Comparison of ENCODE assay signal across 2 cellular contexts in the genomic region with DNA sequence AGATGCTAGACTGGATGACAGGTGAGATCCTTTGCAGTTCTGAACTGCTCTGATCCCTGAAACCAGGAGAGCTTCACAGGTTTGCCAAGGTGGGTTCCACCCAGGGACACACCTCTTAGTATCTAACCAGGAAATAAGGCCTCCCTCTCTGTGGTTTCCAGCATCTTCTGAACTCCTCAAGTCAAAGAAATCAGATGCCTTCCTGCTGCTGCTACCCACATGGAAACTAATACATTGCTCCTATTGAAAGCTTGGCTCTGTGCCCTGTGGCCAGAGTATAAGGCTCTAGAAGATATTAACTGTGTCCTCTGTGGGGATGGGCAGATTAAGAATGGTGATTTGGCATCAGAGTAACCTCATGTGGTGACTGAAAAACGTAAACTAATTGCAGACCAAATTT.
A peak's percentile ranks its signal among the peaks of the same experiment; 100 is the strongest.
TF ChIP-seq lines count a peak whose summit lies in the region.

No MANE protein-coding gene starts in this region.

TF ChIP-seq in SK-N-SH, 30 proteins besides CTCF, POLR2A, EP300 and RAD21:
- TF ChIP-seq JUND (IDR thresholded peaks at IDR 0.05) = no peak
- TF ChIP-seq MEF2A (IDR thresholded peaks at IDR 0.05; ENCODE audit: borderline replicate concordance, low read depth) = no peak
- TF ChIP-seq NFIC (IDR thresholded peaks at IDR 0.05; ENCODE audit: borderline replicate concordance) = 0 out of 2 replicates have a peak, but pooled peaks have one; percentile 21
- TF ChIP-seq TCF12 (IDR thresholded peaks at IDR 0.05) = no peak
- no peak for TF ChIP-seq FOSL2 (IDR thresholded peaks at IDR 0.05; ENCODE audit: borderline replicate concordance, low read depth)
- TF ChIP-seq RFX5 (IDR thresholded peaks at IDR 0.05; ENCODE audit: low read length) = no peak
- TF ChIP-seq ELF1 (IDR thresholded peaks at IDR 0.05) = no peak

TF ChIP-seq in K562, 482 proteins besides CTCF, POLR2A, EP300 and RAD21:
- TF ChIP-seq HDAC8 (tag; IDR thresholded peaks at IDR 0.05) (no peak), HLTF (IDR thresholded peaks at IDR 0.05) (no peak), ZNF175 (CRISPR knock-in tag; IDR thresholded peaks at IDR 0.05; ENCODE audit: low read depth) (no peak), HNRNPH1 (optimal IDR thresholded peaks at IDR 0.05; ENCODE audit: low read depth, low read length) (no peak), SMAD1 (IDR thresholded peaks at IDR 0.05; ENCODE audit: low read depth, low read length, partially characterized antibody) (no peak), SAP30 (IDR thresholded peaks at IDR 0.05; ENCODE audit: borderline replicate concordance, insufficient read depth, low read depth, low read length, poor library complexity, severe bottlenecking) (no peak), NFATC3 (IDR thresholded peaks at IDR 0.05) (no peak), ZFP1 (CRISPR knock-in tag; IDR thresholded peaks at IDR 0.05) (no peak), AFF1 (IDR thresholded peaks at IDR 0.05; ENCODE audit: low read depth in 1 of 2, partially characterized antibody in 2 of 2) (no peak), ZNF586 (CRISPR knock-in tag; conservative IDR thresholded peaks at IDR 0.05) (no peak), CXXC5 (CRISPR knock-in tag; IDR thresholded peaks at IDR 0.05) (no peak), CBX2 (IDR thresholded peaks at IDR 0.05; ENCODE audit: insufficient read depth, low read length, poor library complexity, severe bottlenecking) (no peak)
